ENCODE assay signal across 27 cellular contexts in the genomic region with DNA sequence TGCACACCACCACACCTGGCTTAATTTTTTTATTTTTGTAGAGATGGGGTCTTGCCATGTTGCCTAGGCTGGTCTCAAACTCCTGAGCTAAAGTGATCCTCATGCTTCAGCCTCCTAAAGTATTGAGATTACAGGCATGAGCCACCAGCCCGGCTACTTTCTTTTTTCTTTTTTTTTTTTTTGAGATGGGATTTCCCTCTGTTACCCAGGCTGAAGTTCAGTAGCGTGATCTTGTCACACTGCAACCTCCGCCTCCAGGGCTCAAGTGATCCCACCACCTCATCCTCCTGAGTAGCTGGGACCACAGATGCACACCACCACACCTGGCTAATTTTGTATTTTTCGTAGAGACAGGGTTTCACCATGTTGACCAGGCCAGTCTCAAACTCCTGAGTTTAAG.
"Had no signal": no experiment of that assay in that cellular context is flagged by ENCODE, and none has a peak within 500 bp of the region (broad histone marks: within the 10 kb centered on the region; RNA-seq: fewer than 3 reads in every experiment).

No MANE protein-coding gene starts in this region.

- H3K27ac ChIP-seq: body of pancreas, colonic mucosa, heart left ventricle, VCaP had no signal

- H3K27me3 Mint-ChIP-seq: activated B cell treated with CpG ODN at 0.5 μM for 24 hours; activated CD8-positive, alpha-beta T cell treated with anti-CD3 and anti-CD28 coated beads for 36 hours; activated naive CD4-positive, alpha-beta T cell treated with anti-CD3 and anti-CD28 coated beads, Interleukin-2, amount 50 U/mL, for 24 hours; activated naive CD8-positive, alpha-beta T cell treated with anti-CD3 and anti-CD28 coated beads for 36 hours; activated naive CD8-positive, alpha-beta T cell treated with anti-CD3 and anti-CD28 coated beads, Interleukin-2, amount 50 U/mL, for 24 hours had no signal

- H3K27me3 ChIP-seq: adrenal gland, body of pancreas, colonic mucosa, heart left ventricle had no signal

- H3K9me3 ChIP-seq: adrenal gland, body of pancreas, colonic mucosa, heart left ventricle had no signal

- H3K27ac Mint-ChIP-seq: activated B cell treated with CpG ODN at 0.5 μM for 24 hours; activated CD8-positive, alpha-beta T cell treated with anti-CD3 and anti-CD28 coated beads for 36 hours; activated naive CD4-positive, alpha-beta T cell treated with anti-CD3 and anti-CD28 coated beads for 36 hours; activated naive CD4-positive, alpha-beta T cell treated with anti-CD3 and anti-CD28 coated beads, Interleukin-2, amount 50 U/mL, for 24 hours; activated naive CD8-positive, alpha-beta T cell treated with anti-CD3 and anti-CD28 coated beads for 36 hours; activated naive CD8-positive, alpha-beta T cell treated with anti-CD3 and anti-CD28 coated beads, Interleukin-2, amount 50 U/mL, for 24 hours; activated T-helper 1 cell treated with anti-CD3 and anti-CD28 coated beads, Interleukin-12 subunit alpha, Interleukin-12 subunit beta, Interleukin-2, Interleukin-4 antibody, amounts not matched to agents 30 ng/mL and 10 ng/mL and 1 ng/mL, durations not matched to agents 14 hours and 24 hours and 36 hours; activated T-helper 2 cell treated with anti-CD3 and anti-CD28 coated beads, Interferon-gamma antibody, Interleukin-2, Interleukin-4, amounts not matched to agents 10 μg/mL and 5 μg/mL and 100 μg/mL, durations not matched to agents 14 hours and 24 hours and 36 hours had no signal

- H3K4me1 ChIP-seq: body of pancreas, colonic mucosa, heart left ventricle had no signal

- DNase-seq: activated B cell treated with CpG ODN at 0.5 μM for 24 hours; activated CD4-positive, alpha-beta T cell treated with anti-CD3 and anti-CD28 coated beads for 48 hours; activated CD4-positive, alpha-beta T cell treated with anti-CD3 and anti-CD28 coated beads, Interleukin-2, amount 50 U/mL, for 1 hour; activated CD4-positive, alpha-beta T cell treated with anti-CD3 and anti-CD28 coated beads, Interleukin-2, amount 50 U/mL, for 48 hours; activated CD8-positive, alpha-beta memory T cell treated with anti-CD3 and anti-CD28 coated beads for 24 hours; activated CD8-positive, alpha-beta T cell treated with anti-CD3 and anti-CD28 coated beads for 36 hours; activated effector memory CD4-positive, alpha-beta T cell treated with anti-CD3 and anti-CD28 coated beads, Interleukin-2, amount 50 U/mL, for 16 hours; activated naive CD4-positive, alpha-beta T cell treated with anti-CD3 and anti-CD28 coated beads for 36 hours; activated naive CD8-positive, alpha-beta T cell treated with anti-CD3 and anti-CD28 coated beads for 36 hours; activated naive CD8-positive, alpha-beta T cell treated with anti-CD3 and anti-CD28 coated beads, Interleukin-2, amount 50 U/mL, for 24 hours; activated T-cell treated with anti-CD3 and anti-CD28 coated beads, Interleukin-2, amount 50 U/mL, for 48 hours; adrenal gland; amygdala; body of pancreas; caudate nucleus; colonic mucosa; effector CD8-positive, alpha-beta T cell; foreskin fibroblast; glutamatergic neuron; heart left ventricle; T-helper 2 cell had no signal

- H3K4me3 ChIP-seq: adrenal gland, body of pancreas, colonic mucosa, heart left ventricle had no signal

- H3K36me3 Mint-ChIP-seq: activated naive CD4-positive, alpha-beta T cell treated with anti-CD3 and anti-CD28 coated beads, Interleukin-2, amount 50 U/mL, for 24 hours; activated naive CD8-positive, alpha-beta T cell treated with anti-CD3 and anti-CD28 coated beads for 36 hours had no signal

- H3K9me3 Mint-ChIP-seq: activated B cell treated with CpG ODN at 0.5 μM for 24 hours; activated CD8-positive, alpha-beta T cell treated with anti-CD3 and anti-CD28 coated beads for 36 hours; activated naive CD4-positive, alpha-beta T cell treated with anti-CD3 and anti-CD28 coated beads for 36 hours; activated naive CD4-positive, alpha-beta T cell treated with anti-CD3 and anti-CD28 coated beads, Interleukin-2, amount 50 U/mL, for 24 hours; activated naive CD8-positive, alpha-beta T cell treated with anti-CD3 and anti-CD28 coated beads for 36 hours; activated naive CD8-positive, alpha-beta T cell treated with anti-CD3 and anti-CD28 coated beads, Interleukin-2, amount 50 U/mL, for 24 hours; activated T-helper 1 cell treated with anti-CD3 and anti-CD28 coated beads, Interleukin-12 subunit alpha, Interleukin-12 subunit beta, Interleukin-2, Interleukin-4 antibody, amounts not matched to agents 30 ng/mL and 10 ng/mL and 1 ng/mL, durations not matched to agents 14 hours and 24 hours and 36 hours; activated T-helper 2 cell treated with anti-CD3 and anti-CD28 coated beads, Interferon-gamma antibody, Interleukin-2, Interleukin-4, amounts not matched to agents 10 μg/mL and 5 μg/mL and 100 μg/mL, durations not matched to agents 14 hours and 24 hours and 36 hours had no signal

- H3K4me1 Mint-ChIP-seq: activated B cell treated with CpG ODN at 0.5 μM for 24 hours; activated naive CD8-positive, alpha-beta T cell treated with anti-CD3 and anti-CD28 coated beads, Interleukin-2, amount 50 U/mL, for 24 hours had no signal

- H3K36me3 ChIP-seq: colonic mucosa had no signal

- H3K4me3 Mint-ChIP-seq: activated B cell treated with CpG ODN at 0.5 μM for 24 hours; activated CD8-positive, alpha-beta T cell treated with anti-CD3 and anti-CD28 coated beads for 36 hours; activated naive CD4-positive, alpha-beta T cell treated with anti-CD3 and anti-CD28 coated beads for 36 hours; activated naive CD4-positive, alpha-beta T cell treated with anti-CD3 and anti-CD28 coated beads, Interleukin-2, amount 50 U/mL, for 24 hours; activated naive CD8-positive, alpha-beta T cell treated with anti-CD3 and anti-CD28 coated beads for 36 hours; activated naive CD8-positive, alpha-beta T cell treated with anti-CD3 and anti-CD28 coated beads, Interleukin-2, amount 50 U/mL, for 24 hours; activated T-helper 1 cell treated with anti-CD3 and anti-CD28 coated beads, Interleukin-12 subunit alpha, Interleukin-12 subunit beta, Interleukin-2, Interleukin-4 antibody, amounts not matched to agents 30 ng/mL and 10 ng/mL and 1 ng/mL, durations not matched to agents 14 hours and 24 hours and 36 hours had no signal

- ATAC-seq: activated CD4-positive, CD25-positive, alpha-beta regulatory T cell treated with anti-CD3 and anti-CD28 coated beads, Interleukin-2, amount 50 U/mL, for 24 hours; activated CD8-positive, alpha-beta T cell treated with anti-CD3 and anti-CD28 coated beads for 36 hours; activated naive CD8-positive, alpha-beta T cell treated with anti-CD3 and anti-CD28 coated beads, Interleukin-2, amount 50 U/mL, for 24 hours; body of pancreas; esophagus mucosa; heart left ventricle had no signal
